ENCODE assay signal across 8 cellular contexts in the genomic region with DNA sequence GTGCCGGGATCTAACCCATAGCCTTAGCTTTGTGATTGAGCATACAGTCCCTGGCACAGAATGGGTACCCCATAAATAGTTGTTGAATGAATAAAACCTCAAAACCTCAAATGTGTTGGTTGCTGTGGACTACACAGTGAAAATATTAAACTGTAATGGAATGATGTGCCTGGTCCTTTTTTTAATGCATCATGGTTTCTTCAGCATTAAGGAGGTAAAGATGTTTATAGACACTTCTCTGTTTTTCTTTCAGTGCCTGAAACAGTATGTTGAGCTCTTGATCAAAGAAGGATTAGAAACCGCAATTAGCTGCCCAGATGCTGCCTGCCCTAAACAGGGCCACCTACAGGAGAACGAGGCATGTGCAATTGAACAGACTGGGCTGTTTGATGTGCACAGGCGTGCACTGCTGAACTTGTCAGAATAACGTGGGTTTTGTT.
A peak's percentile ranks its signal among the peaks of the same experiment; 100 is the strongest.
DNase-seq lines count a peak whose midpoint lies in the region; ATAC-seq and TF ChIP-seq lines count a peak whose summit lies in the region.

No MANE protein-coding gene starts in this region.

- H3K27me3 ChIP-seq in adrenal gland (no peaks in the 10 kb centered on the region), lower lobe of right lung (ENCODE audit: low read depth) (no peaks in the 10 kb centered on the region), PC-9 (ENCODE audit: insufficient read depth, low read depth) (no peaks in the 10 kb centered on the region)

- H3F3A ChIP-seq in PC-9 (ENCODE audit: insufficient read depth, low read depth), result no peaks in the 10 kb centered on the region

- H3K4me2 ChIP-seq in PC-9, result no peak overlapping the region

- ATAC-seq in GM21381 (IDR thresholded peaks at IDR 0.05; ENCODE audit: unreplicated experiment) (peak; percentile 70), lower lobe of right lung (peak; percentile 43 to 57), GM19455 (IDR thresholded peaks at IDR 0.05; ENCODE audit: unreplicated experiment) (no peak)

- H3K4me3 ChIP-seq in adrenal gland (no peak overlapping the region), lower lobe of right lung (no peak overlapping the region), PC-9 (no peak overlapping the region)

- H3K9me3 ChIP-seq in adrenal gland (replicated peaks in 1 of 3) (no peaks in the 10 kb centered on the region), lower lobe of right lung (no peaks in the 10 kb centered on the region), PC-9 (ENCODE audit: insufficient read depth, low read depth) (no peaks in the 10 kb centered on the region)

- H3K79me2 ChIP-seq in PC-9 (ENCODE audit: low read depth), result no peaks in the 10 kb centered on the region

- H3K4me1 ChIP-seq in adrenal gland (replicated peaks in 1 of 2), result peaks cover 59 to 99% of the 10 kb centered on the region in 2 donors
- H3K4me1 ChIP-seq in lower lobe of right lung, result peaks cover 16% of the 10 kb centered on the region
- H3K4me1 ChIP-seq in PC-9 (replicated peaks; ENCODE audit: insufficient read depth), result no peaks in the 10 kb centered on the region

- peak; percentile 10 for DNase-seq in COR-L47 (lab: John Stamatoyannopoulos, UW)
- DNase-seq in NCI-H524 treated with DMSO at 0.1 percent for 48 hours (lab: John Stamatoyannopoulos, UW), result peak; percentile 88
- peak in 2 of 7 donors; percentile 39 to 65 for DNase-seq in adrenal gland
- DNase-seq in lower lobe of right lung, result no peak
- DNase-seq in cerebellar nuclear complex (lab: John Stamatoyannopoulos, UW), result no peak
- DNase-seq in PC-9, result no peak

- POLR2A ChIA-PET in PC-9 (lab: Charles Lee; ENCODE audit: unreplicated experiment), result no interaction called here

- 57 to 68% (median 58%) methylated on average over 5 of the region's 5 CpGs for WGBS in adrenal gland, 4 donors

- no peak overlapping the region for H2AFZ ChIP-seq in PC-9

- BruUV-seq in PC-9 (replicated peaks; lab: Mats Ljungman, UMichigan), result no TSS peak

- intact Hi-C loops in adrenal gland (cut with DNase I) (no loop called here), lower lobe of right lung (cut with DNase I) (no loop called here), PC-9 (cut with micrococcal nuclease; ENCODE audit: unreplicated experiment) (no loop called here)

- H3K27ac ChIP-seq in adrenal gland, result peak overlapping the region in 3 of 5 donors; percentile 38 to 89 (median 73)
- H3K27ac ChIP-seq in lower lobe of right lung, result no peak overlapping the region
- no peak overlapping the region for H3K27ac ChIP-seq in PC-9

- TF ChIP-seq CTCF in adrenal gland (IDR thresholded peaks at IDR 0.05) (peak in 4 of 6 experiments; percentile 37 to 55 (median 42)), lower lobe of right lung (IDR thresholded peaks at IDR 0.05) (peak; percentile 42), PC-9 (conservative IDR thresholded peaks at IDR 0.05) (no peak)

- no peak for TF ChIP-seq POLR2A in adrenal gland (IDR thresholded peaks at IDR 0.05)

- H3K36me3 ChIP-seq in adrenal gland (replicated peaks in 1 of 2), result no peaks in the 10 kb centered on the region
- H3K36me3 ChIP-seq in lower lobe of right lung, result no peaks in the 10 kb centered on the region
- no peaks in the 10 kb centered on the region for H3K36me3 ChIP-seq in PC-9 (ENCODE audit: low read depth)

- H4K20me1 ChIP-seq in PC-9 (ENCODE audit: insufficient read depth), result no peaks in the 10 kb centered on the region

- H3K9me2 ChIP-seq in PC-9 (ENCODE audit: insufficient read depth), result no peaks in the 10 kb centered on the region

- CTCF ChIA-PET in PC-9 (lab: Charles Lee), result interaction anchor here (0.6 kb wide), 1 partner anchor 1372 kb away, joined by 3 read pairs; no protein-coding TSS in a partner anchor

Comparison
In these comparisons a context has a peak if more than half of its experiments do, and no peak if none do; other contexts are left out.
1. DNase-seq: peak in COR-L47 (single experiment) and NCI-H524 treated with DMSO at 0.1 percent for 48 hours (single experiment); none in lower lobe of right lung (single experiment), cerebellar nuclear complex (0 of 2) and PC-9 (0 of 2).
2. H3K27ac ChIP-seq: peak in adrenal gland (3 of 5); none in lower lobe of right lung (single experiment) and PC-9 (single experiment).